In the genomic region with DNA sequence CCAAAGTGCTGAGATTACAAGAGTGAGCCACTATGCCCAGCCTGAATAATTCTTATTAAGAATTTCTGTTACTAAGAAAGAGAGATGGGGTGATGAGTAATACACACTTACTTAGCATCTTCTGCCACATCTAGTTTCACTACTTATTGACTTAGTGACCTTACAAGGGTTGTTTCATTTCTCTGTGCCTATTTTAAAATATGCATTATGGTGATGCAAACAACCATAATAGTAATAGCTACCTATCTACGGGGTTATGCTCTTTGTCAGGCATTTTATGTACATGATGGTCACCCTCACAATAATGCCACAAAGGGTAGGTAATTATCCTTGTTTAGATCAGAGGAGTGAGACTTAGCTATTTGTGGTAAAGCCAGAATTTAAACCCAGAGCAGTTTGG, we compare ENCODE assay signal across 13 cellular contexts.
DNase-seq lines count a peak whose midpoint lies in the region; ATAC-seq and FAIRE-seq lines count a peak whose summit lies in the region.
"Had no signal": no experiment of that assay in that cellular context is flagged by ENCODE, and none has a peak within 500 bp of the region (broad histone marks: within the 10 kb centered on the region; RNA-seq: fewer than 3 reads in every experiment).

No MANE protein-coding gene starts in this region.

- no peak for DNase-seq in activated T-cell treated with anti-CD3 and anti-CD28 coated beads, Interleukin-2, amount 50 U/mL, for 24 hours
- no peak for DNase-seq in activated T-cell treated with anti-CD3 and anti-CD28 coated beads for 4 hours
- DNase-seq in stimulated activated naive B cell treated with anti-CD40 and anti-IgM and Interleukin-4, amounts not matched to agents 10 μg/mL and 1 μg/mL and 100 μg/mL, for 72 hours = no peak
- DNase-seq in NCI-H1105 treated with DMSO at 0.1 percent for 48 hours (lab: John Stamatoyannopoulos, UW) = no peak
- no peak for DNase-seq in GM19239 (ENCODE audit: insufficient read length, low spot score)
- DNase-seq: activated CD4-positive, CD25-positive, alpha-beta regulatory T cell; activated gamma-delta T cell treated with Interleukin-2 at 50 U/mL for 16 hours; Calu3; central memory CD4-positive, alpha-beta T cell; mesendoderm had no signal

- peaks cover 4% of the 10 kb centered on the region for H3K4me1 Mint-ChIP-seq in activated T-cell treated with anti-CD3 and anti-CD28 coated beads, Interleukin-2, amount 50 U/mL, for 24 hours (ENCODE audit: low read depth)
- no peaks in the 10 kb centered on the region for H3K4me1 Mint-ChIP-seq in stimulated activated naive B cell treated with anti-CD40 and anti-IgM and Interleukin-4, amounts not matched to agents 10 μg/mL and 1 μg/mL and 100 μg/mL, for 72 hours
- no peaks in the 10 kb centered on the region for H3K4me1 Mint-ChIP-seq in stimulated activated memory B cell treated with anti-CD40 and anti-IgM and Interleukin-4, amounts not matched to agents 10 μg/mL and 1 μg/mL and 100 μg/mL, for 72 hours

- no peaks in the 10 kb centered on the region for H3K36me3 Mint-ChIP-seq in activated T-cell treated with anti-CD3 and anti-CD28 coated beads, Interleukin-2, amount 50 U/mL, for 24 hours (ENCODE audit: low read depth)
- H3K36me3 Mint-ChIP-seq in stimulated activated naive B cell treated with anti-CD40 and anti-IgM and Interleukin-4, amounts not matched to agents 10 μg/mL and 1 μg/mL and 100 μg/mL, for 72 hours = no peaks in the 10 kb centered on the region
- H3K36me3 Mint-ChIP-seq in stimulated activated memory B cell treated with anti-CD40 and anti-IgM and Interleukin-4, amounts not matched to agents 10 μg/mL and 1 μg/mL and 100 μg/mL, for 72 hours = no peaks in the 10 kb centered on the region

- H3K4me3 Mint-ChIP-seq in activated T-cell treated with anti-CD3 and anti-CD28 coated beads, Interleukin-2, amount 50 U/mL, for 24 hours = no peak overlapping the region
- H3K4me3 Mint-ChIP-seq in stimulated activated naive B cell treated with anti-CD40 and anti-IgM and Interleukin-4, amounts not matched to agents 10 μg/mL and 1 μg/mL and 100 μg/mL, for 72 hours = no peak overlapping the region
- H3K4me3 Mint-ChIP-seq in stimulated activated memory B cell treated with anti-CD40 and anti-IgM and Interleukin-4, amounts not matched to agents 10 μg/mL and 1 μg/mL and 100 μg/mL, for 72 hours = no peak overlapping the region

- H3K9me3 Mint-ChIP-seq in activated T-cell treated with anti-CD3 and anti-CD28 coated beads, Interleukin-2, amount 50 U/mL, for 24 hours = no peaks in the 10 kb centered on the region
- H3K9me3 Mint-ChIP-seq in stimulated activated naive B cell treated with anti-CD40 and anti-IgM and Interleukin-4, amounts not matched to agents 10 μg/mL and 1 μg/mL and 100 μg/mL, for 72 hours = peaks cover 0 to 10% of the 10 kb centered on the region in 2 donors
- H3K9me3 Mint-ChIP-seq in stimulated activated memory B cell treated with anti-CD40 and anti-IgM and Interleukin-4, amounts not matched to agents 10 μg/mL and 1 μg/mL and 100 μg/mL, for 72 hours = peaks cover 4% of the 10 kb centered on the region

- peak overlapping the region; percentile 4 for H3K27ac Mint-ChIP-seq in activated T-cell treated with anti-CD3 and anti-CD28 coated beads, Interleukin-2, amount 50 U/mL, for 24 hours
- H3K27ac Mint-ChIP-seq in stimulated activated naive B cell treated with anti-CD40 and anti-IgM and Interleukin-4, amounts not matched to agents 10 μg/mL and 1 μg/mL and 100 μg/mL, for 72 hours = no peak overlapping the region
- no peak overlapping the region for H3K27ac Mint-ChIP-seq in stimulated activated memory B cell treated with anti-CD40 and anti-IgM and Interleukin-4, amounts not matched to agents 10 μg/mL and 1 μg/mL and 100 μg/mL, for 72 hours

- ATAC-seq in GM21529 (IDR thresholded peaks at IDR 0.05; ENCODE audit: unreplicated experiment) (peak; percentile 89), HG03064 (IDR thresholded peaks at IDR 0.05; ENCODE audit: low read depth, unreplicated experiment) (peak; percentile 84)
- peak; percentile 69 to 78 for ATAC-seq in stimulated activated naive B cell treated with anti-CD40 and anti-IgM and Interleukin-4, amounts not matched to agents 10 μg/mL and 1 μg/mL and 100 μg/mL, for 72 hours (replicated peaks)
- no peak for ATAC-seq in stimulated activated memory B cell treated with anti-CD40 and anti-IgM and Interleukin-4, amounts not matched to agents 10 μg/mL and 1 μg/mL and 100 μg/mL, for 72 hours

- no peak for FAIRE-seq in GM19239 (lab: Jason Lieb, UNC)

- no peaks in the 10 kb centered on the region for H3K27me3 Mint-ChIP-seq in activated T-cell treated with anti-CD3 and anti-CD28 coated beads, Interleukin-2, amount 50 U/mL, for 24 hours
- H3K27me3 Mint-ChIP-seq in stimulated activated naive B cell treated with anti-CD40 and anti-IgM and Interleukin-4, amounts not matched to agents 10 μg/mL and 1 μg/mL and 100 μg/mL, for 72 hours = no peaks in the 10 kb centered on the region
- no peaks in the 10 kb centered on the region for H3K27me3 Mint-ChIP-seq in stimulated activated memory B cell treated with anti-CD40 and anti-IgM and Interleukin-4, amounts not matched to agents 10 μg/mL and 1 μg/mL and 100 μg/mL, for 72 hours
